8 cellular contexts compared by ENCODE assay signal in the genomic region with DNA sequence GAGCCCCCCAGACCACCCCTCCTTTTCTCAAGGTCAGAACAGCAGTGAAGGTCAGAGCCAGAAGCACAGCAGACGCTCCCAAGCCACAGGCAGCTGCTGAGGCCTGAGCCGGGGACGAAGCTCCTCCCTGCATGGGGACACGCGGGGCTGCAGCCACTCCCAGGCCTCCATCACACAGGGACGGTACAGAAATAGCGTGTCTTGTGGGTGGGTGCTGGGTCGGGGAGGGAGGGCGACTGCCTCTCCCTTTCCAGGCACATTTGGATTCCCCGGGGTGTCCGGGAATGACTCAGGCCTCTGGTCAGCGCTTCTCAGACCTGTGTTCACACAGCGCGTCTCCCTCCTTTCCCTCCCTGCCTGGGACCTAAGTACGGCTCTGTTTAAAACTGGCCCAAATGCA. TPM values are rescaled to one million over a fixed set of nuclear protein-coding genes. Genes with fewer than 3 reads are reported as not detected.
A peak's percentile ranks its signal among the peaks of the same experiment; 100 is the strongest.
DNase-seq lines count a peak whose midpoint lies in the region; ATAC-seq, FAIRE-seq and TF ChIP-seq lines count a peak whose summit lies in the region.

No MANE protein-coding gene starts in this region.

- H3K36me3 Mint-ChIP-seq in activated CD4-positive, alpha-beta T cell treated with anti-CD3 and anti-CD28 coated beads, Interleukin-2, amount 10 ng/mL, durations not matched to agents 24 days and 14 days (ENCODE audit: low read depth): peaks cover 37% of the 10 kb centered on the region

- no peak overlapping the region for H3K9ac ChIP-seq in HepG2 (ENCODE audit: insufficient read depth, low read depth, low read length)

- H3K27ac ChIP-seq in HepG2 (ENCODE audit: extremely low read length, insufficient read depth, low read length) (no peak overlapping the region), transverse colon (peak overlapping the region; percentile 50 to 65 (median 62))

- no peak overlapping the region for H2AFZ ChIP-seq in HepG2 (ENCODE audit: low read length)

- no TSS peak for BruUV-seq in HepG2 (replicated peaks; lab: Mats Ljungman, UMichigan)

- no peak overlapping the region for H3K4me2 ChIP-seq in HepG2 (ENCODE audit: low read depth, low read length)

- in situ Hi-C loops in T47D (cut with HindIII; ENCODE audit: low pct_unique_long_range_greater_than_20kb, low sequenced_read_pairs) (no loop called here), HepG2 (cut with HindIII; ENCODE audit: extremely low pct_ligation_motif_present, low pct_unique_long_range_greater_than_20kb) (no loop called here), transverse colon (cut with MboI; ENCODE audit: low pct_ligation_motif_present in 1 of 4, low pct_unique_long_range_greater_than_20kb in 1 of 4, low sequenced_read_pairs in 3 of 4) (no loop called here)

- no peaks in the 10 kb centered on the region for H3K79me2 ChIP-seq in HepG2 (ENCODE audit: insufficient read depth, low read length)

- no peak overlapping the region for H3K4me3 ChIP-seq in MG63
- H3K4me3 ChIP-seq in HepG2 (replicated peaks in 1 of 3; ENCODE audit: insufficient read depth in 1 of 3, low read depth in 2 of 3, low read length in 3 of 3): no peak overlapping the region
- H3K4me3 ChIP-seq in transverse colon: no peak overlapping the region

- POLR2A ChIA-PET in HepG2 (lab: Yijun Ruan, JAX): no interaction called here

- H3K27me3 ChIP-seq in MG63 (no peaks in the 10 kb centered on the region), HepG2 (ENCODE audit: control insufficient read depth in 1 of 2, insufficient read depth in 2 of 2, low read length in 2 of 2) (peaks cover 4 to 36% of the 10 kb centered on the region in 2 experiments; a peak in 4 of 5 replicates), transverse colon (no peaks in the 10 kb centered on the region)

- H3K9me3 ChIP-seq in MG63 (peaks cover under 1% of the 10 kb centered on the region; the same call in 1 of the 2 replicates), HepG2 (ENCODE audit: low read length) (no peaks in the 10 kb centered on the region), transverse colon (no peaks in the 10 kb centered on the region)

- TF ChIP-seq EP300 in HepG2 (IDR thresholded peaks at IDR 0.05; ENCODE audit: low read depth in 2 of 2, low read length in 2 of 2) (no peak), HepG2 (CRISPR knock-in tag; IDR thresholded peaks at IDR 0.05; ENCODE audit: borderline replicate concordance) (no peak), transverse colon (IDR thresholded peaks at IDR 0.05; ENCODE audit: low read depth) (no peak)

- TF ChIP-seq POLR2A in HepG2 (IDR thresholded peaks at IDR 0.05; ENCODE audit: insufficient read depth in 1 of 2, low read depth in 2 of 2, low read length in 2 of 2) (no peak), transverse colon (IDR thresholded peaks at IDR 0.05) (no peak)

- no peak for TF ChIP-seq RAD21 in HepG2 (CRISPR knock-in tag; IDR thresholded peaks at IDR 0.05)

- CTCF ChIA-PET in HepG2 (lab: Yijun Ruan, JAX; ENCODE audit: low intra/inter-chr PET ratio, low total read pairs): no interaction called here

- ATAC-seq in HepG2: peak; percentile 58

- 2% methylated on average over 10 of the region's 15 CpGs for WGBS in HepG2 (ENCODE audit: low lambda C conversion rate)
- WGBS in transverse colon (ENCODE audit: low coverage in 1 of 2), 2 donors: 11 to 26% methylated on average over 5 to 15 of the region's 15 CpGs

- H3K36me3 ChIP-seq in MG63: no peaks in the 10 kb centered on the region
- no peaks in the 10 kb centered on the region for H3K36me3 ChIP-seq in HepG2 (replicated peaks in 1 of 2; ENCODE audit: control insufficient read depth in 1 of 2, insufficient read depth in 2 of 2, low read length in 2 of 2)
- H3K36me3 ChIP-seq in transverse colon: no peaks in the 10 kb centered on the region

- no peaks in the 10 kb centered on the region for H4K20me1 ChIP-seq in HepG2 (ENCODE audit: insufficient read depth, low read length)

- DNase-seq in EL: peak; percentile 96
- DNase-seq in MG63: peak; percentile 91
- DNase-seq in T47D (ENCODE audit: low read depth in 1 of 2, low spot score in 1 of 2): peak; percentile 59 to 84
- peak; percentile 13 for DNase-seq in HepG2 (ENCODE audit: low spot score)
- peak; percentile 60 for DNase-seq in transverse colon
- DNase-seq in NCI-H1105 (lab: John Stamatoyannopoulos, UW): no peak
- no peak for DNase-seq in activated CD4-positive, alpha-beta T cell treated with anti-CD3 and anti-CD28 coated beads, Interleukin-2, amount 10 ng/mL, durations not matched to agents 24 days and 14 days
- DNase-seq in NCI-H2171 (lab: John Stamatoyannopoulos, UW): no peak

- H3K4me1 Mint-ChIP-seq in activated CD4-positive, alpha-beta T cell treated with anti-CD3 and anti-CD28 coated beads, Interleukin-2, amount 10 ng/mL, durations not matched to agents 24 days and 14 days: peaks cover 18% of the 10 kb centered on the region

- H3K27ac Mint-ChIP-seq in activated CD4-positive, alpha-beta T cell treated with anti-CD3 and anti-CD28 coated beads, Interleukin-2, amount 10 ng/mL, durations not matched to agents 24 days and 14 days: no peak overlapping the region

- intact Hi-C loops in HepG2 (cut with micrococcal nuclease; ENCODE audit: unreplicated experiment): no loop called here
- intact Hi-C loops in transverse colon (cut with DNase I; ENCODE audit: low total_unique reads): no loop called here
- intact Hi-C loops in activated CD4-positive, alpha-beta T cell treated with anti-CD3 and anti-CD28 coated beads, Interleukin-2, amount 10 ng/mL, durations not matched to agents 24 days and 14 days (cut with micrococcal nuclease): no loop called here

- H3K4me3 Mint-ChIP-seq in activated CD4-positive, alpha-beta T cell treated with anti-CD3 and anti-CD28 coated beads, Interleukin-2, amount 10 ng/mL, durations not matched to agents 24 days and 14 days: no peak overlapping the region

- TF ChIP-seq CTCF in HepG2 (CRISPR knock-in tag; IDR thresholded peaks at IDR 0.05): no peak
- TF ChIP-seq CTCF in transverse colon (IDR thresholded peaks at IDR 0.05): no peak

- peaks cover 8% of the 10 kb centered on the region for H3K9me3 Mint-ChIP-seq in activated CD4-positive, alpha-beta T cell treated with anti-CD3 and anti-CD28 coated beads, Interleukin-2, amount 10 ng/mL, durations not matched to agents 24 days and 14 days

- H3K27me3 Mint-ChIP-seq in activated CD4-positive, alpha-beta T cell treated with anti-CD3 and anti-CD28 coated beads, Interleukin-2, amount 10 ng/mL, durations not matched to agents 24 days and 14 days: no peaks in the 10 kb centered on the region

- no peak for FAIRE-seq in HepG2 (lab: Jason Lieb, UNC)

- H3K4me1 ChIP-seq in HepG2 (ENCODE audit: insufficient read depth, low read length) (no peaks in the 10 kb centered on the region), transverse colon (peaks cover 15 to 28% (median 19%) of the 10 kb centered on the region in 4 donors)

TF ChIP-seq in HepG2, 621 proteins besides CTCF, POLR2A, EP300 and RAD21:
- TF ChIP-seq SYNCRIP (IDR thresholded peaks at IDR 0.05; ENCODE audit: insufficient read depth, low read depth, low read length) (no peak), ZNF768 (CRISPR knock-in tag; IDR thresholded peaks at IDR 0.05) (0 out of 2 replicates have a peak, but pooled peaks have one; percentile 10)

RNA-seq across cellular contexts. Expression of gene RASA3, which starts 33.2 kb away (rescaled TPM):
- 18.8 and 21.7 TPM in 2 replicates for total RNA-seq in MG63 (2014; rRNA removed; shearing (Covaris generic); ENCODE audit: low replicate concordance)
- total RNA-seq in HepG2 (2016; rRNA removed; fragmentation: Illumina TruSeq; extraction: Trizol) (not detected in 2 replicates), transverse colon (10 to 100 TPM in 1 of 4 donors, 1 to 10 TPM in 3; 4.4 to 15.6 (median 8.5) TPM)
- total RNA-seq in HepG2 (2016; cell fraction: cytosol; rRNA removed; fragmentation: Illumina TruSeq; extraction: Trizol; ENCODE audit: low read depth): not detected in 2 replicates
- 0.06 and 0.09 TPM in 2 replicates for total RNA-seq in HepG2 (2016; cell fraction: insoluble cytoplasmic fraction; rRNA removed; fragmentation: Illumina TruSeq; extraction: Trizol)
- not detected in 2 replicates for total RNA-seq in HepG2 (2016; cell fraction: membrane; rRNA removed; fragmentation: Illumina TruSeq; extraction: Trizol)
- 0.09 TPM in 1 of 2 replicates, not detected in the other for total RNA-seq in HepG2 (2016; cell fraction: nucleus; rRNA removed; fragmentation: Illumina TruSeq; extraction: Trizol)
- 0.05 and 0.07 TPM in 2 replicates for polyA plus RNA-seq in HepG2 (2011; rRNA removed)
- polyA plus RNA-seq in HepG2 (2011; cell fraction: cytosol; rRNA removed): 0.09 TPM in 2 replicates
- polyA plus RNA-seq in HepG2 (2011; cell fraction: nucleus; rRNA removed): 0.14 and 0.21 TPM in 2 replicates
- polyA plus RNA-seq in HepG2 (2012): 0.04 TPM in 1 of 2 replicates, not detected in the other
- polyA plus RNA-seq in HepG2 (2016; cell fraction: cytosol; fragmentation: Illumina TruSeq; extraction: Trizol; ENCODE audit: low read depth): not detected in 2 replicates
- not detected in 2 replicates for polyA plus RNA-seq in HepG2 (2016; cell fraction: insoluble cytoplasmic fraction; fragmentation: Illumina TruSeq; extraction: Trizol; ENCODE audit: low read depth)
- polyA plus RNA-seq in HepG2 (2016; cell fraction: membrane; fragmentation: Illumina TruSeq; extraction: Trizol; ENCODE audit: low read depth): not detected in 2 replicates
- 0.11 TPM in 1 of 2 replicates, not detected in the other for polyA plus RNA-seq in HepG2 (2016; cell fraction: nucleus; fragmentation: Illumina TruSeq; extraction: Trizol; ENCODE audit: insufficient read depth, low read depth)
- 0.20 and 10.0 TPM in 2 replicates for polyA minus RNA-seq in HepG2 (2011; rRNA and poly(A)+ RNA removed; ENCODE audit: low replicate concordance)
- 0.20 and 0.26 TPM in 2 replicates for polyA minus RNA-seq in HepG2 (2011; cell fraction: cytosol; rRNA and poly(A)+ RNA removed)
- polyA minus RNA-seq in HepG2 (2011; cell fraction: nucleus; rRNA and poly(A)+ RNA removed): 0.12 and 0.26 TPM in 2 replicates
- 15.9 TPM in 2 replicates for total RNA-seq in activated CD4-positive, alpha-beta T cell treated with anti-CD3 and anti-CD28 coated beads, Interleukin-2, amount 10 ng/mL, durations not matched to agents 24 days and 14 days

Comparison
In these comparisons a context has a peak if more than half of its experiments do, and no peak if none do; other contexts are left out.
1. DNase-seq: peak in EL (single experiment), MG63 (single experiment), T47D (2 of 2), HepG2 (single experiment) and transverse colon (single experiment); none in NCI-H1105 (single experiment), activated CD4-positive, alpha-beta T cell treated with anti-CD3 and anti-CD28 coated beads, Interleukin-2, amount 10 ng/mL, durations not matched to agents 24 days and 14 days (single experiment) and NCI-H2171 (single experiment).